Comparison of ENCODE assay signal across 36 cellular contexts in genomic region chr10:132706701-132707100, GRCh38.
DNase-seq lines count a peak whose midpoint lies in the region; FAIRE-seq and TF ChIP-seq lines count a peak whose summit lies in the region.
"Had no signal": no experiment of that assay in that cellular context is flagged by ENCODE, and none has a peak within 500 bp of the region (broad histone marks: within the 10 kb centered on the region; RNA-seq: fewer than 3 reads in every experiment).

No MANE protein-coding gene starts in this region.

- peak overlapping the region; percentile 29 to 81 (median 69); a peak in 20 of 22 replicates for H3K4me2 ChIP-seq in BLaER1 treated with 17β-estradiol and CSF1 and Interleukin-3, amounts not matched to agents 10 nM and 100 nM
- H3K4me2 ChIP-seq in OCI-LY7 (ENCODE audit: low read length) = no peak overlapping the region
- H3K4me2 ChIP-seq: hepatocyte, PC-9 had no signal

- POLR2A ChIA-PET in OCI-LY7 (lab: Charles Lee) = no interaction called here

- no peaks in the 10 kb centered on the region for H3K27me3 Mint-ChIP-seq in chondrocyte (ENCODE audit: low read depth)
- H3K27me3 Mint-ChIP-seq: activated CD4-positive, alpha-beta memory T cell treated with anti-CD3 and anti-CD28 coated beads, Interleukin-2, amount 10 ng/mL, durations not matched to agents 7 days and 5 days; activated naive CD4-positive, alpha-beta T cell treated with anti-CD3 and anti-CD28 coated beads, Interleukin-2, amount 10 ng/mL, durations not matched to agents 7 days and 5 days; naive thymus-derived CD4-positive, alpha-beta T cell had no signal

- peaks cover 18 to 30% (median 26%) of the 10 kb centered on the region in 11 experiments for H3K9me3 ChIP-seq in BLaER1 treated with 17β-estradiol and CSF1 and Interleukin-3, amounts not matched to agents 10 nM and 100 nM (replicated peaks in 1 of 11)
- peaks cover 0 to 14% of the 10 kb centered on the region in 2 donors for H3K9me3 ChIP-seq in kidney (ENCODE audit: control insufficient read depth in 1 of 2, low read length in 2 of 2)
- peaks cover 0 to 6% (median 2%) of the 10 kb centered on the region in 4 donors for H3K9me3 ChIP-seq in sigmoid colon
- H3K9me3 ChIP-seq in OCI-LY7 (ENCODE audit: low read length) = peaks cover 9% of the 10 kb centered on the region; the same call in 1 of the 2 replicates
- H3K9me3 ChIP-seq: gastrocnemius medialis, psoas muscle, testis, vagina had no signal

- no peaks in the 10 kb centered on the region for H3K4me1 Mint-ChIP-seq in chondrocyte (ENCODE audit: low read depth)
- H3K4me1 Mint-ChIP-seq: activated CD4-positive, alpha-beta memory T cell treated with anti-CD3 and anti-CD28 coated beads, Interleukin-2, amount 10 ng/mL, durations not matched to agents 7 days and 5 days had no signal

- no peaks in the 10 kb centered on the region for H3K9me2 ChIP-seq in OCI-LY7 (ENCODE audit: insufficient read depth, low read length)

- intact Hi-C loops in kidney (cut with DNase I) = no loop called here
- intact Hi-C loops in sigmoid colon (cut with DNase I) = no loop called here
- intact Hi-C loops in OCI-LY7 (cut with micrococcal nuclease; ENCODE audit: unreplicated experiment) = no loop called here

- no peak overlapping the region for H3K9ac ChIP-seq in BLaER1 treated with 17β-estradiol and CSF1 and Interleukin-3, amounts not matched to agents 10 nM and 100 nM
- no peak overlapping the region for H3K9ac ChIP-seq in kidney (ENCODE audit: low read length in 2 of 2)

- TF ChIP-seq EP300 in sigmoid colon (IDR thresholded peaks at IDR 0.05) = no peak

- H3K36me3 ChIP-seq in BLaER1 treated with 17β-estradiol and CSF1 and Interleukin-3, amounts not matched to agents 10 nM and 100 nM = peaks cover 16 to 84% (median 34%) of the 10 kb centered on the region in 11 experiments
- H3K36me3 ChIP-seq in kidney (ENCODE audit: control insufficient read depth in 1 of 2, insufficient read depth in 2 of 2, low read length in 2 of 2) (peaks cover 0 to 6% of the 10 kb centered on the region in 2 donors), sigmoid colon (peaks cover 0 to 49% (median 26%) of the 10 kb centered on the region in 4 donors), OCI-LY7 (ENCODE audit: insufficient read depth, low read length) (no peaks in the 10 kb centered on the region)

- H3K9me3 Mint-ChIP-seq in chondrocyte (ENCODE audit: low read depth) = peaks cover 8% of the 10 kb centered on the region

- H4K20me1 ChIP-seq in BLaER1 treated with 17β-estradiol and CSF1 and Interleukin-3, amounts not matched to agents 10 nM and 100 nM = peaks cover 0 to 72% (median 45%) of the 10 kb centered on the region in 11 experiments; a peak in 18 of 22 replicates
- H4K20me1 ChIP-seq in OCI-LY7 (ENCODE audit: insufficient read depth, low read length) = no peaks in the 10 kb centered on the region

- CTCF ChIA-PET in OCI-LY7 (lab: Charles Lee; ENCODE audit: unreplicated experiment) = no interaction called here

- no peak for FAIRE-seq in kidney (lab: Jason Lieb, UNC)
- FAIRE-seq in urothelium cell line (lab: Jason Lieb, UNC) = no peak

- H3K27ac Mint-ChIP-seq in chondrocyte (ENCODE audit: unreplicated experiment) = no peak overlapping the region
- H3K27ac Mint-ChIP-seq: activated CD4-positive, alpha-beta memory T cell treated with anti-CD3 and anti-CD28 coated beads, Interleukin-2, amount 10 ng/mL, durations not matched to agents 7 days and 5 days; activated naive CD4-positive, alpha-beta T cell treated with anti-CD3 and anti-CD28 coated beads, Interleukin-2, amount 10 ng/mL, durations not matched to agents 7 days and 5 days had no signal

- no TSS peak for BruUV-seq in OCI-LY7 (replicated peaks; lab: Mats Ljungman, UMichigan)

- no peak overlapping the region for H3K27ac ChIP-seq in BLaER1 treated with 17β-estradiol and CSF1 and Interleukin-3, amounts not matched to agents 10 nM and 100 nM
- H3K27ac ChIP-seq in kidney (ENCODE audit: low read depth in 2 of 2, low read length in 2 of 2) = no peak overlapping the region
- no peak overlapping the region for H3K27ac ChIP-seq in sigmoid colon
- no peak overlapping the region for H3K27ac ChIP-seq in OCI-LY7 (ENCODE audit: low read depth, low read length, poor library complexity, severe bottlenecking)
- H3K27ac ChIP-seq: adrenal gland, body of pancreas, gastrocnemius medialis, hepatocyte, PC-9, psoas muscle, skin epidermis, testis, vagina had no signal

- H3K36me3 Mint-ChIP-seq in chondrocyte (ENCODE audit: low read depth) = peaks cover 28% of the 10 kb centered on the region

- H3K4me3 ChIP-seq in BLaER1 treated with 17β-estradiol and CSF1 and Interleukin-3, amounts not matched to agents 10 nM and 100 nM = no peak overlapping the region
- no peak overlapping the region for H3K4me3 ChIP-seq in kidney (ENCODE audit: low read length in 2 of 2)
- no peak overlapping the region for H3K4me3 ChIP-seq in sigmoid colon
- no peak overlapping the region for H3K4me3 ChIP-seq in OCI-LY7 (ENCODE audit: low read depth, low read length, poor library complexity, severe bottlenecking)
- H3K4me3 ChIP-seq: adrenal gland, body of pancreas, dorsolateral prefrontal cortex, gastrocnemius medialis, hepatocyte, PC-9, psoas muscle, skin epidermis, testis, vagina had no signal

- H3K4me1 ChIP-seq in BLaER1 treated with 17β-estradiol and CSF1 and Interleukin-3, amounts not matched to agents 10 nM and 100 nM = peaks cover 7 to 53% (median 37%) of the 10 kb centered on the region in 10 experiments; a peak in 19 of 20 replicates
- H3K4me1 ChIP-seq in kidney (ENCODE audit: control insufficient read depth in 1 of 2, insufficient read depth in 1 of 2, low read depth in 1 of 2, low read length in 2 of 2) (no peaks in the 10 kb centered on the region), sigmoid colon (peaks cover 0 to 2% (median 0%) of the 10 kb centered on the region in 4 donors), OCI-LY7 (ENCODE audit: insufficient read depth, low read length, poor library complexity, severe bottlenecking) (no peaks in the 10 kb centered on the region)
- H3K4me1 ChIP-seq: adrenal gland, body of pancreas, psoas muscle, testis, vagina had no signal

- no peaks in the 10 kb centered on the region for H3K27me3 ChIP-seq in BLaER1 treated with 17β-estradiol and CSF1 and Interleukin-3, amounts not matched to agents 10 nM and 100 nM
- H3K27me3 ChIP-seq in sigmoid colon = no peaks in the 10 kb centered on the region
- H3K27me3 ChIP-seq: adrenal gland, body of pancreas, dorsolateral prefrontal cortex, gastrocnemius medialis, hepatocyte, testis, vagina had no signal

- WGBS in sigmoid colon, 2 donors = 81 to 98% methylated on average over 11 of the region's 11 CpGs

- TF ChIP-seq CTCF in chondrocyte (IDR thresholded peaks at IDR 0.05) (no peak), kidney (IDR thresholded peaks at IDR 0.05; ENCODE audit: borderline replicate concordance, extremely low read depth, insufficient read depth) (no peak), sigmoid colon (IDR thresholded peaks at IDR 0.05) (no peak), OCI-LY7 (conservative IDR thresholded peaks at IDR 0.05; ENCODE audit: low read length) (no peak)

- no peak for TF ChIP-seq POLR2A in sigmoid colon (IDR thresholded peaks at IDR 0.05)

- no peaks in the 10 kb centered on the region for H3K79me2 ChIP-seq in OCI-LY7 (ENCODE audit: insufficient read depth, low read depth, low read length)
- H3K79me2 ChIP-seq: hepatocyte had no signal

- H2AFZ ChIP-seq in OCI-LY7 (ENCODE audit: low read length) = no peak overlapping the region
- H2AFZ ChIP-seq: hepatocyte, PC-9 had no signal

- H3K4me3 Mint-ChIP-seq in chondrocyte (ENCODE audit: unreplicated experiment) = no peak overlapping the region
- H3K4me3 Mint-ChIP-seq: activated CD4-positive, alpha-beta memory T cell treated with anti-CD3 and anti-CD28 coated beads, Interleukin-2, amount 10 ng/mL, durations not matched to agents 7 days and 5 days; activated naive CD4-positive, alpha-beta T cell treated with anti-CD3 and anti-CD28 coated beads, Interleukin-2, amount 10 ng/mL, durations not matched to agents 7 days and 5 days; naive thymus-derived CD4-positive, alpha-beta T cell had no signal

- peak; percentile 87 for DNase-seq in chondrocyte (ENCODE audit: low spot score)
- peak; percentile 53 for DNase-seq in kidney
- DNase-seq in sigmoid colon = peak; percentile 57
- no peak for DNase-seq in activated gamma-delta T cell (lab: John Stamatoyannopoulos, UW)
- no peak for DNase-seq in dermis blood vessel endothelial cell
- no peak for DNase-seq in OCI-LY7 (ENCODE audit: low spot score)
- DNase-seq in urothelium cell line (ENCODE audit: low spot score) = no peak
- DNase-seq: ACHN; activated CD4-positive, alpha-beta memory T cell treated with anti-CD3 and anti-CD28 coated beads, Interleukin-2, amount 10 ng/mL, durations not matched to agents 7 days and 5 days; activated CD4-positive, CD25-positive, alpha-beta regulatory T cell treated with anti-CD3 and anti-CD28 coated beads, Interleukin-2, amount 50 U/mL, for 72 hours; activated CD8-positive, alpha-beta memory T cell treated with anti-CD3 and anti-CD28 coated beads, Interleukin-2, amount 50 U/mL, for 4 hours; activated naive CD4-positive, alpha-beta T cell treated with anti-CD3 and anti-CD28 coated beads, Interleukin-2, amount 10 ng/mL, durations not matched to agents 7 days and 5 days; adrenal gland; DMS53; HCEC 1CT; Karpas-422; midbrain; naive thymus-derived CD4-positive, alpha-beta T cell; NCI-H146; NCI-H2107; NCI-H345; NCI-H69; occipital lobe; PC-9; SHP77; stimulated activated naive CD8-positive, alpha-beta T cell treated with anti-CD3 and anti-CD28 coated beads, Interleukin-15, Interleukin-2, amounts not matched to agents 100 U/mL and 50 U/mL, for 24 hours; T-helper 2 cell; testis had no signal

Comparison
In these comparisons a context has a peak if more than half of its experiments do, and no peak if none do; other contexts are left out.
1. DNase-seq: peak in chondrocyte (single experiment), kidney (single experiment) and sigmoid colon (single experiment); none in activated gamma-delta T cell (single experiment), dermis blood vessel endothelial cell (single experiment), OCI-LY7 (single experiment) and urothelium cell line (single experiment).